35 cellular contexts compared by ENCODE assay signal in the genomic region with DNA sequence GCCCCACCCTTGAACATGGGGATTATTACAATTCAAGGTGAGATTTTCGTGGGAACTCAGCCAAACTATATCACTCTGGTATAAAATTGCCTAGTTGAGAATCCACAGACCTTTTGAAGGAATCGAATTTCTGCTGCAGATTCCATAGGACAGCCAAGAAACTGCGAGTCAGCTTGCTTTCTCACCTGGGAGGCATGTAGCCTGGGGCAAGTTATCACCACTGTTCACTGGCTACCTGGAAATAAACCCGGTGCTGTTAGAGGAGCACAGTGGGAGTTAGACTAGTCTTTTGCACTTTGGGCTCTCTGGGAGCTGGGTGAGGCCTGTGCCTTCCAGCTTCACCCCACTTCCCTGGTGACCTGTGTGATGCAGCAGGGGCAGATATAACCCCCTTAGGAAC.
"Had no signal": no experiment of that assay in that cellular context is flagged by ENCODE, and none has a peak within 500 bp of the region (broad histone marks: within the 10 kb centered on the region; RNA-seq: fewer than 3 reads in every experiment).

No MANE protein-coding gene starts in this region.

- H3K27ac ChIP-seq: ascending aorta, VCaP had no signal

- ATAC-seq: activated CD4-positive, alpha-beta T cell treated with anti-CD3 and anti-CD28 coated beads for 36 hours; activated CD4-positive, CD25-positive, alpha-beta regulatory T cell treated with anti-CD3 and anti-CD28 coated beads, Interleukin-2, amount 50 U/mL, for 24 hours; activated CD8-positive, alpha-beta memory T cell treated with anti-CD3 and anti-CD28 coated beads, Interleukin-2, amount 10 ng/mL, durations not matched to agents 7 days and 5 days; activated CD8-positive, alpha-beta T cell treated with anti-CD3 and anti-CD28 coated beads, Interleukin-2, amount 10 ng/mL, durations not matched to agents 7 days and 5 days; activated naive CD8-positive, alpha-beta T cell treated with anti-CD3 and anti-CD28 coated beads, Interleukin-2, amount 50 U/mL, for 24 hours had no signal

- FAIRE-seq: TTC549 had no signal

- H3K36me3 ChIP-seq: ascending aorta had no signal

- H3K27me3 Mint-ChIP-seq: activated CD4-positive, alpha-beta memory T cell treated with anti-CD3 and anti-CD28 coated beads, Interleukin-2, amount 10 ng/mL, durations not matched to agents 7 days and 5 days; activated CD4-positive, alpha-beta T cell treated with anti-CD3 and anti-CD28 coated beads for 36 hours; activated CD4-positive, alpha-beta T cell treated with anti-CD3 and anti-CD28 coated beads, Interleukin-2, amount 10 ng/mL, durations not matched to agents 7 days and 5 days; activated CD8-positive, alpha-beta memory T cell treated with anti-CD3 and anti-CD28 coated beads, Interleukin-2, amount 10 ng/mL, durations not matched to agents 7 days and 5 days; activated naive CD4-positive, alpha-beta T cell treated with anti-CD3 and anti-CD28 coated beads, Interleukin-2, amount 10 ng/mL, durations not matched to agents 7 days and 5 days; activated naive CD4-positive, alpha-beta T cell treated with anti-CD3 and anti-CD28 coated beads, Interleukin-2, amount 50 U/mL, for 24 hours; activated naive CD8-positive, alpha-beta T cell; activated naive CD8-positive, alpha-beta T cell treated with anti-CD3 and anti-CD28 coated beads, Interleukin-2, amount 10 ng/mL, durations not matched to agents 7 days and 5 days; activated naive CD8-positive, alpha-beta T cell treated with anti-CD3 and anti-CD28 coated beads, Interleukin-2, amount 50 U/mL, for 24 hours; activated T-cell treated with anti-CD3 and anti-CD28 coated beads, Interleukin-2, amount 50 U/mL, for 24 hours had no signal

- H3K27ac Mint-ChIP-seq: activated CD4-positive, alpha-beta memory T cell treated with anti-CD3 and anti-CD28 coated beads, Interleukin-2, amount 10 ng/mL, durations not matched to agents 7 days and 5 days; activated CD4-positive, alpha-beta T cell treated with anti-CD3 and anti-CD28 coated beads for 36 hours; activated CD4-positive, alpha-beta T cell treated with anti-CD3 and anti-CD28 coated beads, Interleukin-2, amount 10 ng/mL, durations not matched to agents 7 days and 5 days; activated CD8-positive, alpha-beta memory T cell treated with anti-CD3 and anti-CD28 coated beads, Interleukin-2, amount 10 ng/mL, durations not matched to agents 7 days and 5 days; activated CD8-positive, alpha-beta T cell treated with anti-CD3 and anti-CD28 coated beads, Interleukin-2, amount 10 ng/mL, durations not matched to agents 7 days and 5 days; activated naive CD4-positive, alpha-beta T cell treated with anti-CD3 and anti-CD28 coated beads, Interleukin-2, amount 10 ng/mL, durations not matched to agents 7 days and 5 days; activated naive CD4-positive, alpha-beta T cell treated with anti-CD3 and anti-CD28 coated beads, Interleukin-2, amount 50 U/mL, for 24 hours; activated naive CD8-positive, alpha-beta T cell; activated naive CD8-positive, alpha-beta T cell treated with anti-CD3 and anti-CD28 coated beads, Interleukin-2, amount 10 ng/mL, durations not matched to agents 7 days and 5 days; activated naive CD8-positive, alpha-beta T cell treated with anti-CD3 and anti-CD28 coated beads, Interleukin-2, amount 50 U/mL, for 24 hours; activated T-cell treated with anti-CD3 and anti-CD28 coated beads, Interleukin-2, amount 50 U/mL, for 24 hours; activated T-helper 2 cell treated with anti-CD3 and anti-CD28 coated beads, Interferon-gamma antibody, Interleukin-2, Interleukin-4, amounts not matched to agents 10 μg/mL and 5 μg/mL and 100 μg/mL, durations not matched to agents 14 hours and 24 hours and 36 hours; brain; T-helper 1 cell treated with Interleukin-12 subunit alpha and Interleukin-12 subunit beta and Interleukin-4 antibody, amounts not matched to agents 30 μg/mL and 1 μg/mL, for 36 hours; T-helper 2 cell treated with Interferon-gamma antibody and Interleukin-4, amounts not matched to agents 5 μg/mL and 100 μg/mL, for 36 hours had no signal

- H3K4me3 ChIP-seq: ascending aorta had no signal

- H3K36me3 Mint-ChIP-seq: activated CD8-positive, alpha-beta memory T cell treated with anti-CD3 and anti-CD28 coated beads, Interleukin-2, amount 10 ng/mL, durations not matched to agents 7 days and 5 days; activated naive CD4-positive, alpha-beta T cell treated with anti-CD3 and anti-CD28 coated beads, Interleukin-2, amount 10 ng/mL, durations not matched to agents 7 days and 5 days; activated naive CD4-positive, alpha-beta T cell treated with anti-CD3 and anti-CD28 coated beads, Interleukin-2, amount 50 U/mL, for 24 hours; activated naive CD8-positive, alpha-beta T cell; activated naive CD8-positive, alpha-beta T cell treated with anti-CD3 and anti-CD28 coated beads, Interleukin-2, amount 10 ng/mL, durations not matched to agents 7 days and 5 days; brain had no signal

- H3K4me3 Mint-ChIP-seq: activated CD4-positive, alpha-beta memory T cell treated with anti-CD3 and anti-CD28 coated beads, Interleukin-2, amount 10 ng/mL, durations not matched to agents 7 days and 5 days; activated CD4-positive, alpha-beta T cell treated with anti-CD3 and anti-CD28 coated beads for 36 hours; activated CD4-positive, alpha-beta T cell treated with anti-CD3 and anti-CD28 coated beads, Interleukin-2, amount 10 ng/mL, durations not matched to agents 7 days and 5 days; activated CD8-positive, alpha-beta memory T cell treated with anti-CD3 and anti-CD28 coated beads, Interleukin-2, amount 10 ng/mL, durations not matched to agents 7 days and 5 days; activated CD8-positive, alpha-beta T cell treated with anti-CD3 and anti-CD28 coated beads, Interleukin-2, amount 10 ng/mL, durations not matched to agents 7 days and 5 days; activated naive CD4-positive, alpha-beta T cell treated with anti-CD3 and anti-CD28 coated beads, Interleukin-2, amount 10 ng/mL, durations not matched to agents 7 days and 5 days; activated naive CD4-positive, alpha-beta T cell treated with anti-CD3 and anti-CD28 coated beads, Interleukin-2, amount 50 U/mL, for 24 hours; activated naive CD8-positive, alpha-beta T cell; activated naive CD8-positive, alpha-beta T cell treated with anti-CD3 and anti-CD28 coated beads, Interleukin-2, amount 10 ng/mL, durations not matched to agents 7 days and 5 days; activated naive CD8-positive, alpha-beta T cell treated with anti-CD3 and anti-CD28 coated beads, Interleukin-2, amount 50 U/mL, for 24 hours; activated T-cell treated with anti-CD3 and anti-CD28 coated beads, Interleukin-2, amount 50 U/mL, for 24 hours; brain; T-helper 1 cell treated with Interleukin-12 subunit alpha and Interleukin-12 subunit beta and Interleukin-4 antibody, amounts not matched to agents 30 μg/mL and 1 μg/mL, for 36 hours; T-helper 2 cell treated with Interferon-gamma antibody and Interleukin-4, amounts not matched to agents 5 μg/mL and 100 μg/mL, for 36 hours had no signal

- H3K27me3 ChIP-seq: ascending aorta had no signal

- H3K4me1 Mint-ChIP-seq: activated CD4-positive, alpha-beta memory T cell treated with anti-CD3 and anti-CD28 coated beads, Interleukin-2, amount 10 ng/mL, durations not matched to agents 7 days and 5 days; activated CD4-positive, alpha-beta T cell treated with anti-CD3 and anti-CD28 coated beads for 36 hours; activated CD4-positive, alpha-beta T cell treated with anti-CD3 and anti-CD28 coated beads, Interleukin-2, amount 10 ng/mL, durations not matched to agents 7 days and 5 days; activated CD8-positive, alpha-beta memory T cell treated with anti-CD3 and anti-CD28 coated beads, Interleukin-2, amount 10 ng/mL, durations not matched to agents 7 days and 5 days; activated naive CD4-positive, alpha-beta T cell treated with anti-CD3 and anti-CD28 coated beads, Interleukin-2, amount 10 ng/mL, durations not matched to agents 7 days and 5 days; activated naive CD4-positive, alpha-beta T cell treated with anti-CD3 and anti-CD28 coated beads, Interleukin-2, amount 50 U/mL, for 24 hours; activated naive CD8-positive, alpha-beta T cell treated with anti-CD3 and anti-CD28 coated beads, Interleukin-2, amount 10 ng/mL, durations not matched to agents 7 days and 5 days; activated naive CD8-positive, alpha-beta T cell treated with anti-CD3 and anti-CD28 coated beads, Interleukin-2, amount 50 U/mL, for 24 hours; brain had no signal

- DNase-seq: activated CD4-positive, alpha-beta memory T cell treated with anti-CD3 and anti-CD28 coated beads, Interleukin-2, amount 10 ng/mL, durations not matched to agents 7 days and 5 days; activated CD4-positive, alpha-beta T cell treated with anti-CD3 and anti-CD28 coated beads for 1 hour; activated CD4-positive, alpha-beta T cell treated with anti-CD3 and anti-CD28 coated beads for 36 hours; activated CD4-positive, alpha-beta T cell treated with anti-CD3 and anti-CD28 coated beads for 48 hours; activated CD4-positive, alpha-beta T cell treated with anti-CD3 and anti-CD28 coated beads, Interleukin-2, amount 10 ng/mL, durations not matched to agents 7 days and 5 days; activated CD4-positive, alpha-beta T cell treated with anti-CD3 and anti-CD28 coated beads, Interleukin-2, amount 50 U/mL, for 48 hours; activated CD4-positive, CD25-positive, alpha-beta regulatory T cell; activated CD8-positive, alpha-beta memory T cell treated with anti-CD3 and anti-CD28 coated beads for 24 hours; activated CD8-positive, alpha-beta memory T cell treated with anti-CD3 and anti-CD28 coated beads, Interleukin-2, amount 10 ng/mL, durations not matched to agents 7 days and 5 days; activated CD8-positive, alpha-beta memory T cell treated with anti-CD3 and anti-CD28 coated beads, Interleukin-2, amount 50 U/mL, for 48 hours; activated CD8-positive, alpha-beta T cell treated with anti-CD3 and anti-CD28 coated beads, Interleukin-2, amount 10 ng/mL, durations not matched to agents 7 days and 5 days; activated effector memory CD4-positive, alpha-beta T cell treated with Interleukin-2 at 50 U/mL for 16 hours; activated gamma-delta T cell; activated naive CD4-positive, alpha-beta T cell treated with anti-CD3 and anti-CD28 coated beads, Interleukin-2, amount 10 ng/mL, durations not matched to agents 7 days and 5 days; activated naive CD4-positive, alpha-beta T cell treated with Interleukin-2 at 50 U/mL for 16 hours; activated naive CD8-positive, alpha-beta T cell treated with anti-CD3 and anti-CD28 coated beads, Interleukin-2, amount 10 ng/mL, durations not matched to agents 7 days and 5 days; activated naive CD8-positive, alpha-beta T cell treated with anti-CD3 and anti-CD28 coated beads, Interleukin-2, amount 50 U/mL, for 24 hours; activated T-cell treated with anti-CD3 and anti-CD28 coated beads, Interleukin-2, amount 50 U/mL, for 24 hours; activated T-cell treated with anti-CD3 and anti-CD28 coated beads, Interleukin-2, amount 50 U/mL, for 48 hours; amygdala; anterior cingulate cortex; central memory CD4-positive, alpha-beta T cell; T-helper 1 cell; T-helper 2 cell; T-helper 9 cell had no signal

- H3K4me1 ChIP-seq: ascending aorta had no signal
